In the genomic region with DNA sequence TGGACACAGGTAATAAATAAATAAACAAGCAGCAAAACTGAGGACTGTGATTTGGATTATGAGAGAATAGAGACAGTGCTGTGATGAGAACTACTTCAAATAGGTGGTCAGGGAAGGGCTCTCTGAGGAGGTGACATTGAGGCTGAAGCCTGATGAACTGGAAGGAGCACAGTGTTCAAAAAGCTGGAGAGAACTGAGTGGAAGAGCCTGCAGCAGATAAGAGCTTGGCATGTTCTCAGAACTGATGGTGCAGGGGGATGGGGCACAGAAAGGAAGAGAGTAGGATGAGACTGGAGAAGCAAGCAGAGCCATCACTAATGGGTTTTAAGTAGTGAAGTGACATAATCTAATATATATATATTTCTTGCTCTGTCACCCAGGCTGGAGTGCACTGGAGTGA, we compare ENCODE assay signal across 17 cellular contexts. TPM values are rescaled to one million over a fixed set of nuclear protein-coding genes. Genes with fewer than 3 reads are reported as not detected.
DNase-seq lines count a peak whose midpoint lies in the region; ATAC-seq, FAIRE-seq and TF ChIP-seq lines count a peak whose summit lies in the region.
"Had no signal": no experiment of that assay in that cellular context is flagged by ENCODE, and none has a peak within 500 bp of the region (broad histone marks: within the 10 kb centered on the region; RNA-seq: fewer than 3 reads in every experiment).

No MANE protein-coding gene starts in this region.

- POLR2A ChIA-PET in HepG2 (lab: Yijun Ruan, JAX): no interaction called here

- TF ChIP-seq CTCF in HepG2 (CRISPR knock-in tag; IDR thresholded peaks at IDR 0.05) (no peak), right lobe of liver (IDR thresholded peaks at IDR 0.05) (no peak), heart right ventricle (IDR thresholded peaks at IDR 0.05) (no peak), sigmoid colon (IDR thresholded peaks at IDR 0.05) (no peak), chondrocyte (IDR thresholded peaks at IDR 0.05) (no peak)

- H3K4me2 ChIP-seq in HepG2 (ENCODE audit: low read depth, low read length): no peak overlapping the region
- H3K4me2 ChIP-seq: BLaER1 had no signal

- H3K4me3 ChIP-seq in HepG2 (replicated peaks in 1 of 3; ENCODE audit: insufficient read depth in 1 of 3, low read depth in 2 of 3, low read length in 3 of 3) (no peak overlapping the region), right lobe of liver (no peak overlapping the region), heart right ventricle (no peak overlapping the region), sigmoid colon (no peak overlapping the region)
- H3K4me3 ChIP-seq: BLaER1 had no signal

- H3K4me1 Mint-ChIP-seq in chondrocyte (ENCODE audit: low read depth): peaks cover 21% of the 10 kb centered on the region

- DNase-seq in HepG2 (ENCODE audit: low spot score) (no peak), right lobe of liver (no peak), heart right ventricle (no peak), sigmoid colon (peak; percentile 5), chondrocyte (ENCODE audit: low spot score) (no peak)
- DNase-seq: 8988T; AML-193; Caco-2; CD8-positive, alpha-beta memory T cell; DND-41; GDM1; HCEC 1CT; HFFc6 had no signal

- no peak overlapping the region for H3K27ac ChIP-seq in HepG2 (ENCODE audit: extremely low read length, insufficient read depth, low read length)
- H3K27ac ChIP-seq in right lobe of liver: no peak overlapping the region
- peak overlapping the region in 5 of 10 donors; percentile 6 to 34 (median 19) for H3K27ac ChIP-seq in heart right ventricle
- peak overlapping the region; percentile 10 to 100 (median 96) for H3K27ac ChIP-seq in sigmoid colon
- H3K27ac ChIP-seq: BLaER1 had no signal

- no peak for FAIRE-seq in HepG2 (lab: Jason Lieb, UNC)
- FAIRE-seq: GM12892 had no signal

- H3K27me3 Mint-ChIP-seq in chondrocyte (ENCODE audit: low read depth): no peaks in the 10 kb centered on the region
- H3K27me3 Mint-ChIP-seq: CD8-positive, alpha-beta memory T cell had no signal

- H3K4me1 ChIP-seq in HepG2 (ENCODE audit: insufficient read depth, low read length) (peaks cover 5% of the 10 kb centered on the region), right lobe of liver (no peaks in the 10 kb centered on the region), heart right ventricle (peaks cover 0 to 23% (median 5%) of the 10 kb centered on the region in 9 donors), sigmoid colon (peaks cover 0 to 28% (median 17%) of the 10 kb centered on the region in 4 donors)
- H3K4me1 ChIP-seq: BLaER1 had no signal

- no TSS peak for BruUV-seq in HepG2 (replicated peaks; lab: Mats Ljungman, UMichigan)

- H3K27me3 ChIP-seq in HepG2 (ENCODE audit: control insufficient read depth in 1 of 2, insufficient read depth in 2 of 2, low read length in 2 of 2) (no peaks in the 10 kb centered on the region), right lobe of liver (no peaks in the 10 kb centered on the region), heart right ventricle (no peaks in the 10 kb centered on the region), sigmoid colon (no peaks in the 10 kb centered on the region)
- H3K27me3 ChIP-seq: BLaER1 had no signal

- no peaks in the 10 kb centered on the region for H4K20me1 ChIP-seq in HepG2 (ENCODE audit: insufficient read depth, low read length)
- H4K20me1 ChIP-seq: BLaER1 had no signal

- H3K36me3 ChIP-seq in HepG2 (replicated peaks in 1 of 2; ENCODE audit: control insufficient read depth in 1 of 2, insufficient read depth in 2 of 2, low read length in 2 of 2) (peaks cover 54 to 90% of the 10 kb centered on the region in 2 experiments), right lobe of liver (peaks cover 58 to 97% (median 68%) of the 10 kb centered on the region in 4 donors), heart right ventricle (peaks cover 10 to 100% (median 85%) of the 10 kb centered on the region in 9 donors), sigmoid colon (peaks cover 87 to 100% (median 91%) of the 10 kb centered on the region in 4 donors)

- intact Hi-C loops in HepG2 (cut with micrococcal nuclease; ENCODE audit: unreplicated experiment): no loop called here
- intact Hi-C loops in right lobe of liver (cut with DNase I): no loop called here
- intact Hi-C loops in heart right ventricle (cut with DNase I): no loop called here
- intact Hi-C loops in sigmoid colon (cut with DNase I): no loop called here

- H3K9ac ChIP-seq in HepG2 (ENCODE audit: insufficient read depth, low read depth, low read length): no peak overlapping the region
- H3K9ac ChIP-seq: BLaER1 had no signal

- TF ChIP-seq POLR2A in HepG2 (IDR thresholded peaks at IDR 0.05; ENCODE audit: insufficient read depth in 1 of 2, low read depth in 2 of 2, low read length in 2 of 2): no peak
- no peak for TF ChIP-seq POLR2A in right lobe of liver (IDR thresholded peaks at IDR 0.05)
- TF ChIP-seq POLR2A in sigmoid colon (IDR thresholded peaks at IDR 0.05): no peak

- CTCF ChIA-PET in HepG2 (lab: Yijun Ruan, JAX; ENCODE audit: low intra/inter-chr PET ratio, low total read pairs): no interaction called here

- no peak for TF ChIP-seq RAD21 in HepG2 (CRISPR knock-in tag; IDR thresholded peaks at IDR 0.05)

- no peak overlapping the region for H2AFZ ChIP-seq in HepG2 (ENCODE audit: low read length)

- H3K36me3 Mint-ChIP-seq in chondrocyte (ENCODE audit: low read depth): peaks cover 47% of the 10 kb centered on the region

- H3K79me2 ChIP-seq in HepG2 (ENCODE audit: insufficient read depth, low read length): no peaks in the 10 kb centered on the region

- TF ChIP-seq EP300 in HepG2 (IDR thresholded peaks at IDR 0.05; ENCODE audit: low read depth in 2 of 2, low read length in 2 of 2) (no peak), HepG2 (CRISPR knock-in tag; IDR thresholded peaks at IDR 0.05; ENCODE audit: borderline replicate concordance) (no peak), sigmoid colon (IDR thresholded peaks at IDR 0.05) (no peak)

- no peak overlapping the region for H3K27ac Mint-ChIP-seq in chondrocyte (ENCODE audit: unreplicated experiment)
- H3K27ac Mint-ChIP-seq: CD8-positive, alpha-beta memory T cell; HFFc6 had no signal

- no peaks in the 10 kb centered on the region for H3K9me3 Mint-ChIP-seq in chondrocyte (ENCODE audit: low read depth)
- H3K9me3 Mint-ChIP-seq: CD8-positive, alpha-beta memory T cell; HFFc6 had no signal

- no peak overlapping the region for H3K4me3 Mint-ChIP-seq in chondrocyte (ENCODE audit: unreplicated experiment)
- H3K4me3 Mint-ChIP-seq: CD8-positive, alpha-beta memory T cell; HFFc6 had no signal

- ATAC-seq in HepG2 (no peak), right lobe of liver (no peak), heart right ventricle (peak in 5 of 8 donors; percentile 22 to 78 (median 51)), GM21529 (IDR thresholded peaks at IDR 0.05; ENCODE audit: unreplicated experiment) (no peak), GM19455 (IDR thresholded peaks at IDR 0.05; ENCODE audit: unreplicated experiment) (no peak)

- in situ Hi-C loops in HepG2 (cut with HindIII; ENCODE audit: extremely low pct_ligation_motif_present, low pct_unique_long_range_greater_than_20kb): no loop called here

- H3K9me3 ChIP-seq in HepG2 (ENCODE audit: low read length): no peaks in the 10 kb centered on the region
- H3K9me3 ChIP-seq in right lobe of liver: no peaks in the 10 kb centered on the region
- no peaks in the 10 kb centered on the region for H3K9me3 ChIP-seq in heart right ventricle
- H3K9me3 ChIP-seq in sigmoid colon: no peaks in the 10 kb centered on the region
- H3K9me3 ChIP-seq: BLaER1, Caco-2 had no signal

RNA-seq across cellular contexts. Expression of a gene that starts 11.2 kb away (rescaled TPM):
- total RNA-seq in HepG2 (2016; rRNA removed; fragmentation: Illumina TruSeq; extraction: Trizol): 0.20 and 3.1 TPM in 2 replicates
- 0.61 and 0.71 TPM in 2 replicates for total RNA-seq in HepG2 (2016; cell fraction: cytosol; rRNA removed; fragmentation: Illumina TruSeq; extraction: Trizol; ENCODE audit: low read depth)
- 0.25 and 3.2 TPM in 2 replicates for total RNA-seq in HepG2 (2016; cell fraction: insoluble cytoplasmic fraction; rRNA removed; fragmentation: Illumina TruSeq; extraction: Trizol)
- total RNA-seq in HepG2 (2016; cell fraction: membrane; rRNA removed; fragmentation: Illumina TruSeq; extraction: Trizol): 0.28 and 0.31 TPM in 2 replicates
- 2.5 and 3.7 TPM in 2 replicates for total RNA-seq in HepG2 (2016; cell fraction: nucleus; rRNA removed; fragmentation: Illumina TruSeq; extraction: Trizol)
- 10.7 and 11.4 TPM in 2 replicates for polyA plus RNA-seq in HepG2 (2011; rRNA removed)
- polyA plus RNA-seq in HepG2 (2011; cell fraction: cytosol; rRNA removed): 1.2 and 1.3 TPM in 2 replicates
- polyA plus RNA-seq in HepG2 (2011; cell fraction: nucleus; rRNA removed): 178 and 189 TPM in 2 replicates
- 21.8 and 22.6 TPM in 2 replicates for polyA plus RNA-seq in HepG2 (2012)
- polyA plus RNA-seq in HepG2 (2016; cell fraction: cytosol; fragmentation: Illumina TruSeq; extraction: Trizol; ENCODE audit: low read depth): 0.17 and 0.26 TPM in 2 replicates
- 0.66 TPM in 2 replicates for polyA plus RNA-seq in HepG2 (2016; cell fraction: insoluble cytoplasmic fraction; fragmentation: Illumina TruSeq; extraction: Trizol; ENCODE audit: low read depth)
- polyA plus RNA-seq in HepG2 (2016; cell fraction: membrane; fragmentation: Illumina TruSeq; extraction: Trizol; ENCODE audit: low read depth): 0.22 and 0.23 TPM in 2 replicates
- 23.2 and 23.6 TPM in 2 replicates for polyA plus RNA-seq in HepG2 (2016; cell fraction: nucleus; fragmentation: Illumina TruSeq; extraction: Trizol; ENCODE audit: insufficient read depth, low read depth)
- 1.2 and 49.0 TPM in 2 replicates for polyA minus RNA-seq in HepG2 (2011; rRNA and poly(A)+ RNA removed; ENCODE audit: low replicate concordance)
- 0.97 and 1.4 TPM in 2 replicates for polyA minus RNA-seq in HepG2 (2011; cell fraction: cytosol; rRNA and poly(A)+ RNA removed)
- polyA minus RNA-seq in HepG2 (2011; cell fraction: nucleus; rRNA and poly(A)+ RNA removed): 8.1 and 10.1 TPM in 2 replicates
- total RNA-seq in right lobe of liver: 10 to 100 TPM in 4 of 6 experiments, 1 to 10 TPM in 2; 4.7 to 23.3 (median 12.4) TPM
- 100 to 1,000 TPM; 548 to 922 (median 784) TPM for total RNA-seq in heart right ventricle
- 1,000 to 10,000 TPM in 1 of 2 donors, 100 to 1,000 TPM in 1; 597 to 1,940 TPM for polyA plus RNA-seq in heart right ventricle
- total RNA-seq in sigmoid colon: 1,000 to 10,000 TPM; 3,590 to 8,131 (median 6,107) TPM
- polyA plus RNA-seq in sigmoid colon: 100 to 1,000 TPM in 2 of 3 donors, 10 to 100 TPM in 1; 49.9 to 447 (median 334) TPM
- total RNA-seq in chondrocyte: 498 to 2,023 TPM (median 2,016 TPM) in 3 replicates

RNA-seq across cellular contexts. Expression of a gene that starts 27.2 kb away (rescaled TPM):
- total RNA-seq in HepG2 (2016; rRNA removed; fragmentation: Illumina TruSeq; extraction: Trizol) (0.13 TPM in 1 of 2 replicates, not detected in the other), right lobe of liver (1 to 10 TPM in 1 of 6 experiments, under 1 TPM in 4, not detected in 1; 0.64 to 1.6 (median 0.93) TPM), heart right ventricle (10 to 100 TPM in 1 of 10 donors, 1 to 10 TPM in 1, under 1 TPM in 3, not detected in 5; 0.20 to 13.2 (median 0.24) TPM), sigmoid colon (under 1 TPM in 2 of 4 donors, not detected in 2; 0.33 to 0.71 TPM), chondrocyte (2.9 to 3.6 TPM in 2 of 3 replicates, not detected in the other)
- total RNA-seq in HepG2 (2016; cell fraction: cytosol; rRNA removed; fragmentation: Illumina TruSeq; extraction: Trizol; ENCODE audit: low read depth): not detected in 2 replicates
- not detected in 2 replicates for total RNA-seq in HepG2 (2016; cell fraction: insoluble cytoplasmic fraction; rRNA removed; fragmentation: Illumina TruSeq; extraction: Trizol)
- total RNA-seq in HepG2 (2016; cell fraction: membrane; rRNA removed; fragmentation: Illumina TruSeq; extraction: Trizol): not detected in 2 replicates
- total RNA-seq in HepG2 (2016; cell fraction: nucleus; rRNA removed; fragmentation: Illumina TruSeq; extraction: Trizol): 0.75 TPM in 1 of 2 replicates, not detected in the other
- polyA plus RNA-seq in HepG2 (2011; rRNA removed) (118 and 152 TPM in 2 replicates), heart right ventricle (1 to 10 TPM in 1 of 2 donors, not detected in 1; 1.0 TPM), sigmoid colon (1 to 10 TPM in 1 of 3 donors, not detected in 2; 1.7 TPM)
- polyA plus RNA-seq in HepG2 (2011; cell fraction: cytosol; rRNA removed): 65.9 and 115 TPM in 2 replicates
- polyA plus RNA-seq in HepG2 (2011; cell fraction: nucleus; rRNA removed): 71.7 and 92.6 TPM in 2 replicates
- polyA plus RNA-seq in HepG2 (2012): 45.6 and 49.0 TPM in 2 replicates
- polyA plus RNA-seq in HepG2 (2016; cell fraction: cytosol; fragmentation: Illumina TruSeq; extraction: Trizol; ENCODE audit: low read depth): not detected in 2 replicates
- 0.45 TPM in 1 of 2 replicates, not detected in the other for polyA plus RNA-seq in HepG2 (2016; cell fraction: insoluble cytoplasmic fraction; fragmentation: Illumina TruSeq; extraction: Trizol; ENCODE audit: low read depth)
- not detected in 2 replicates for polyA plus RNA-seq in HepG2 (2016; cell fraction: membrane; fragmentation: Illumina TruSeq; extraction: Trizol; ENCODE audit: low read depth)
- 0.79 and 0.89 TPM in 2 replicates for polyA plus RNA-seq in HepG2 (2016; cell fraction: nucleus; fragmentation: Illumina TruSeq; extraction: Trizol; ENCODE audit: insufficient read depth, low read depth)
- polyA minus RNA-seq in HepG2 (2011; rRNA and poly(A)+ RNA removed; ENCODE audit: low replicate concordance): 31.3 and 95.8 TPM in 2 replicates
- polyA minus RNA-seq in HepG2 (2011; cell fraction: cytosol; rRNA and poly(A)+ RNA removed): 28.6 and 34.4 TPM in 2 replicates
- 11.6 and 12.8 TPM in 2 replicates for polyA minus RNA-seq in HepG2 (2011; cell fraction: nucleus; rRNA and poly(A)+ RNA removed)
- total RNA-seq: Caco-2 had no signal
- polyA plus RNA-seq: CD8-positive, alpha-beta memory T cell had no signal

RNA-seq across cellular contexts. Expression of a gene that starts 31.1 kb away (rescaled TPM):
- total RNA-seq in HepG2 (2016; rRNA removed; fragmentation: Illumina TruSeq; extraction: Trizol) (51.8 and 53.7 TPM in 2 replicates), right lobe of liver (100 to 1,000 TPM; 103 to 168 (median 128) TPM), heart right ventricle (100 to 1,000 TPM; 206 to 323 (median 238) TPM), sigmoid colon (100 to 1,000 TPM; 354 to 609 (median 525) TPM), chondrocyte (490 to 684 TPM (median 655 TPM) in 3 replicates)
- 5.4 and 5.6 TPM in 2 replicates for total RNA-seq in HepG2 (2016; cell fraction: cytosol; rRNA removed; fragmentation: Illumina TruSeq; extraction: Trizol; ENCODE audit: low read depth)
- 48.7 and 53.6 TPM in 2 replicates for total RNA-seq in HepG2 (2016; cell fraction: insoluble cytoplasmic fraction; rRNA removed; fragmentation: Illumina TruSeq; extraction: Trizol)
- 16.4 and 17.1 TPM in 2 replicates for total RNA-seq in HepG2 (2016; cell fraction: membrane; rRNA removed; fragmentation: Illumina TruSeq; extraction: Trizol)
- 44.1 and 46.3 TPM in 2 replicates for total RNA-seq in HepG2 (2016; cell fraction: nucleus; rRNA removed; fragmentation: Illumina TruSeq; extraction: Trizol)
- polyA plus RNA-seq in HepG2 (2011; rRNA removed) (35.2 and 52.6 TPM in 2 replicates), heart right ventricle (100 to 1,000 TPM in 1 of 2 donors, 10 to 100 TPM in 1; 99.6 to 247 TPM), sigmoid colon (100 to 1,000 TPM in 1 of 3 donors, 10 to 100 TPM in 2; 45.0 to 143 (median 57.6) TPM)
- 26.4 and 37.0 TPM in 2 replicates for polyA plus RNA-seq in HepG2 (2011; cell fraction: cytosol; rRNA removed)
- polyA plus RNA-seq in HepG2 (2011; cell fraction: nucleus; rRNA removed): 60.2 and 61.4 TPM in 2 replicates
- polyA plus RNA-seq in HepG2 (2012): 37.0 and 57.6 TPM in 2 replicates
- 3.2 and 3.6 TPM in 2 replicates for polyA plus RNA-seq in HepG2 (2016; cell fraction: cytosol; fragmentation: Illumina TruSeq; extraction: Trizol; ENCODE audit: low read depth)
- polyA plus RNA-seq in HepG2 (2016; cell fraction: insoluble cytoplasmic fraction; fragmentation: Illumina TruSeq; extraction: Trizol; ENCODE audit: low read depth): 38.8 and 63.9 TPM in 2 replicates
- polyA plus RNA-seq in HepG2 (2016; cell fraction: membrane; fragmentation: Illumina TruSeq; extraction: Trizol; ENCODE audit: low read depth): 5.7 and 8.6 TPM in 2 replicates
- polyA plus RNA-seq in HepG2 (2016; cell fraction: nucleus; fragmentation: Illumina TruSeq; extraction: Trizol; ENCODE audit: insufficient read depth, low read depth): 55.3 and 65.8 TPM in 2 replicates
- 166 and 414 TPM in 2 replicates for polyA minus RNA-seq in HepG2 (2011; rRNA and poly(A)+ RNA removed; ENCODE audit: low replicate concordance)
- polyA minus RNA-seq in HepG2 (2011; cell fraction: cytosol; rRNA and poly(A)+ RNA removed): 120 and 167 TPM in 2 replicates
- 38.1 and 53.7 TPM in 2 replicates for polyA minus RNA-seq in HepG2 (2011; cell fraction: nucleus; rRNA and poly(A)+ RNA removed)

RNA-seq across cellular contexts. Expression of a gene that starts 31.5 kb away (rescaled TPM):
- total RNA-seq in HepG2 (2016; rRNA removed; fragmentation: Illumina TruSeq; extraction: Trizol) (32.2 and 34.2 TPM in 2 replicates), right lobe of liver (10 to 100 TPM; 12.1 to 35.2 (median 17.8) TPM), heart right ventricle (10 to 100 TPM; 16.2 to 29.5 (median 20.2) TPM), sigmoid colon (10 to 100 TPM; 65.9 to 82.7 (median 75.4) TPM), chondrocyte (55.5 to 63.4 TPM (median 56.7 TPM) in 3 replicates)
- 16.4 and 24.8 TPM in 2 replicates for total RNA-seq in HepG2 (2016; cell fraction: cytosol; rRNA removed; fragmentation: Illumina TruSeq; extraction: Trizol; ENCODE audit: low read depth)
- total RNA-seq in HepG2 (2016; cell fraction: insoluble cytoplasmic fraction; rRNA removed; fragmentation: Illumina TruSeq; extraction: Trizol): 35.0 and 35.4 TPM in 2 replicates
- total RNA-seq in HepG2 (2016; cell fraction: membrane; rRNA removed; fragmentation: Illumina TruSeq; extraction: Trizol): 29.8 and 43.4 TPM in 2 replicates
- total RNA-seq in HepG2 (2016; cell fraction: nucleus; rRNA removed; fragmentation: Illumina TruSeq; extraction: Trizol): 19.0 and 22.6 TPM in 2 replicates
- polyA plus RNA-seq in HepG2 (2011; rRNA removed) (11.1 and 13.5 TPM in 2 replicates), heart right ventricle (10 to 100 TPM; 24.4 to 39.1 TPM), sigmoid colon (10 to 100 TPM; 31.0 to 39.0 (median 35.3) TPM)
- 12.6 and 15.2 TPM in 2 replicates for polyA plus RNA-seq in HepG2 (2011; cell fraction: cytosol; rRNA removed)
- 15.5 and 16.6 TPM in 2 replicates for polyA plus RNA-seq in HepG2 (2011; cell fraction: nucleus; rRNA removed)
- polyA plus RNA-seq in HepG2 (2012): 12.3 and 13.3 TPM in 2 replicates
- polyA plus RNA-seq in HepG2 (2016; cell fraction: cytosol; fragmentation: Illumina TruSeq; extraction: Trizol; ENCODE audit: low read depth): 16.3 and 25.4 TPM in 2 replicates
- 29.0 and 30.9 TPM in 2 replicates for polyA plus RNA-seq in HepG2 (2016; cell fraction: insoluble cytoplasmic fraction; fragmentation: Illumina TruSeq; extraction: Trizol; ENCODE audit: low read depth)
- polyA plus RNA-seq in HepG2 (2016; cell fraction: membrane; fragmentation: Illumina TruSeq; extraction: Trizol; ENCODE audit: low read depth): 26.7 and 33.7 TPM in 2 replicates
- polyA plus RNA-seq in HepG2 (2016; cell fraction: nucleus; fragmentation: Illumina TruSeq; extraction: Trizol; ENCODE audit: insufficient read depth, low read depth): 27.3 and 30.5 TPM in 2 replicates
- 14.5 and 21.8 TPM in 2 replicates for polyA minus RNA-seq in HepG2 (2011; rRNA and poly(A)+ RNA removed; ENCODE audit: low replicate concordance)
- polyA minus RNA-seq in HepG2 (2011; cell fraction: cytosol; rRNA and poly(A)+ RNA removed): 5.1 and 6.9 TPM in 2 replicates
- 9.9 and 11.1 TPM in 2 replicates for polyA minus RNA-seq in HepG2 (2011; cell fraction: nucleus; rRNA and poly(A)+ RNA removed)

RNA-seq across cellular contexts. Expression of a gene that starts 35.9 kb away (rescaled TPM):
- 10.4 and 11.2 TPM in 2 replicates for total RNA-seq in HepG2 (2016; rRNA removed; fragmentation: Illumina TruSeq; extraction: Trizol)
- total RNA-seq in HepG2 (2016; cell fraction: cytosol; rRNA removed; fragmentation: Illumina TruSeq; extraction: Trizol; ENCODE audit: low read depth): 3.5 and 4.4 TPM in 2 replicates
- 9.7 and 11.9 TPM in 2 replicates for total RNA-seq in HepG2 (2016; cell fraction: insoluble cytoplasmic fraction; rRNA removed; fragmentation: Illumina TruSeq; extraction: Trizol)
- 4.7 and 6.0 TPM in 2 replicates for total RNA-seq in HepG2 (2016; cell fraction: membrane; rRNA removed; fragmentation: Illumina TruSeq; extraction: Trizol)
- 8.4 and 9.2 TPM in 2 replicates for total RNA-seq in HepG2 (2016; cell fraction: nucleus; rRNA removed; fragmentation: Illumina TruSeq; extraction: Trizol)
- 8.0 and 12.3 TPM in 2 replicates for polyA plus RNA-seq in HepG2 (2011; rRNA removed)
- polyA plus RNA-seq in HepG2 (2011; cell fraction: cytosol; rRNA removed): 5.4 and 7.1 TPM in 2 replicates
- polyA plus RNA-seq in HepG2 (2011; cell fraction: nucleus; rRNA removed): 19.1 and 24.4 TPM in 2 replicates
- 3.1 and 6.1 TPM in 2 replicates for polyA plus RNA-seq in HepG2 (2012)
- polyA plus RNA-seq in HepG2 (2016; cell fraction: cytosol; fragmentation: Illumina TruSeq; extraction: Trizol; ENCODE audit: low read depth): 1.8 and 2.1 TPM in 2 replicates
- 12.7 and 16.4 TPM in 2 replicates for polyA plus RNA-seq in HepG2 (2016; cell fraction: insoluble cytoplasmic fraction; fragmentation: Illumina TruSeq; extraction: Trizol; ENCODE audit: low read depth)
- 3.7 and 3.9 TPM in 2 replicates for polyA plus RNA-seq in HepG2 (2016; cell fraction: membrane; fragmentation: Illumina TruSeq; extraction: Trizol; ENCODE audit: low read depth)
- polyA plus RNA-seq in HepG2 (2016; cell fraction: nucleus; fragmentation: Illumina TruSeq; extraction: Trizol; ENCODE audit: insufficient read depth, low read depth): 32.0 and 32.6 TPM in 2 replicates
- polyA minus RNA-seq in HepG2 (2011; rRNA and poly(A)+ RNA removed; ENCODE audit: low replicate concordance): 20.2 and 52.2 TPM in 2 replicates
- 3.9 and 6.0 TPM in 2 replicates for polyA minus RNA-seq in HepG2 (2011; cell fraction: cytosol; rRNA and poly(A)+ RNA removed)
- 11.6 and 15.7 TPM in 2 replicates for polyA minus RNA-seq in HepG2 (2011; cell fraction: nucleus; rRNA and poly(A)+ RNA removed)
- 1 to 10 TPM in 1 of 6 experiments, under 1 TPM in 5; 0.11 to 3.6 (median 0.43) TPM for total RNA-seq in right lobe of liver
- under 1 TPM in 8 of 10 donors, not detected in 2; 0.09 to 0.85 (median 0.30) TPM for total RNA-seq in heart right ventricle
- 1 to 10 TPM in 1 of 2 donors, under 1 TPM in 1; 0.35 to 1.3 TPM for polyA plus RNA-seq in heart right ventricle
- total RNA-seq in sigmoid colon: 1 to 10 TPM in 3 of 4 donors, under 1 TPM in 1; 0.99 to 3.3 (median 1.4) TPM
- 1 to 10 TPM in 2 of 3 donors, under 1 TPM in 1; 0.60 to 9.0 (median 1.6) TPM for polyA plus RNA-seq in sigmoid colon
- 0.79 to 2.3 TPM (median 0.85 TPM) in 3 replicates for total RNA-seq in chondrocyte

Comparison
In these comparisons a context has a peak if more than half of its experiments do, and no peak if none do; other contexts are left out.
1. ATAC-seq: peak in heart right ventricle (5 of 8); none in HepG2 (single experiment), right lobe of liver (0 of 4), GM21529 (single experiment) and GM19455 (single experiment).
2. H3K27ac ChIP-seq: peak in sigmoid colon (4 of 4); none in HepG2 (single experiment) and right lobe of liver (0 of 3).
3. RNA of a gene that starts 11.2 kb away (total RNA-seq): 3,590 to 8,131 TPM in sigmoid colon, 498 to 2,023 TPM in chondrocyte and 548 to 922 TPM in heart right ventricle; 4.7 to 23.3 TPM in right lobe of liver and 0.20 to 3.7 TPM in HepG2; every median in the first group is over 10 times any median in the second.